9 cellular contexts compared by ENCODE assay signal in the genomic region with DNA sequence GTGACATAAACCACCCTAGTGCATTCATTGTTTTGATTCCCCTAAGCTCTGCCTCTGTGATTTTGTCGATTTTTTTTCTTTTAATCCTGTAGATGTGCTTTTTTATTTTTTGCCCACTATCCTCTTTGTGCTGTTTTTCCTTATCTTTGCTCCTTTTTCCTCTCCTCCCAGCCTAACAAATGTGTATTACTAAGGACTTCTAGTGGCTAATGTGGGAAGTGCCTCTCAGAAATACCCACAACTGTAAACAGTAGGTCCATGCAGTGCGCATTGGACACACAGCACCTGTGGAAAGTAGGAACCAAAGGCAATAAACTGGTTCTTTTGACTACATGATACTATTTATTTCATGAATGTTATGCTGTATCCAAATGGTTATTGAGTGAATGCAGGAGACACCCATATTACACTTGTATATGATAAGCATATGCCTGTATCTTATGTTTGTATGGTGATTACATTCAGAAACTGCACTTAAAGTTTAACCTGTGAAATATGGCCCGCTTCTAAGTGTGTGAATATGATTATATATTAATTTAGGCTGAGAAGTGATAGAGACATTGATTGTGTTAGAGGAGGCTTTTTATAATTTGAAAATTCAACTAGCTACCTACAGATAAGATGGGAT.
DNase-seq lines count a peak whose midpoint lies in the region; ATAC-seq, FAIRE-seq and TF ChIP-seq lines count a peak whose summit lies in the region.
"Had no signal": no experiment of that assay in that cellular context is flagged by ENCODE, and none has a peak within 500 bp of the region (broad histone marks: within the 10 kb centered on the region; RNA-seq: fewer than 3 reads in every experiment).

No MANE protein-coding gene starts in this region.

- CTCF ChIA-PET in HepG2 (lab: Yijun Ruan, JAX; ENCODE audit: low intra/inter-chr PET ratio, low total read pairs): no interaction called here

- peak; percentile 39 for DNase-seq in NCI-H82 (lab: John Stamatoyannopoulos, UW)
- DNase-seq in NCI-H82 treated with DMSO at 0.1 percent for 48 hours (lab: John Stamatoyannopoulos, UW; ENCODE audit: unreplicated experiment): no peak
- peak; percentile 37 for DNase-seq in NCI-H2029 treated with DMSO at 0.1 percent for 48 hours (lab: John Stamatoyannopoulos, UW)
- DNase-seq in cardiac fibroblast (ENCODE audit: low read depth in 2 of 2): peak; percentile 69
- DNase-seq in HepG2 (ENCODE audit: low spot score): peak; percentile 16
- DNase-seq in stimulated activated naive CD4-positive, alpha-beta T cell treated with Interleukin-2 at 50 U/mL for 16 hours (lab: John Stamatoyannopoulos, UW): no peak
- DNase-seq in activated T-cell treated with anti-CD3 and anti-CD28 coated beads for 4 hours: no peak

- FAIRE-seq in HepG2 (lab: Jason Lieb, UNC): peak; percentile 28
- FAIRE-seq: G401.6 had no signal

- no peak overlapping the region for H3K4me3 ChIP-seq in cardiac fibroblast (replicated peaks in 1 of 2; ENCODE audit: low read depth in 2 of 2, low read length in 2 of 2)
- no peak overlapping the region for H3K4me3 ChIP-seq in HepG2 (replicated peaks in 1 of 3; ENCODE audit: insufficient read depth in 1 of 3, low read depth in 2 of 3, low read length in 3 of 3)

- POLR2A ChIA-PET in HepG2 (lab: Yijun Ruan, JAX): no interaction called here

- ATAC-seq in HepG2 (peak; percentile 91), GM21723 (IDR thresholded peaks at IDR 0.05; ENCODE audit: unreplicated experiment) (no peak)

- in situ Hi-C loops in HepG2 (cut with HindIII; ENCODE audit: extremely low pct_ligation_motif_present, low pct_unique_long_range_greater_than_20kb): loop anchor here (25.0 kb wide), 1 partner anchor 420 kb away; the partner anchor contains the start of gene DAZL

- TF ChIP-seq RAD21 in HepG2 (CRISPR knock-in tag; IDR thresholded peaks at IDR 0.05): no peak

- TF ChIP-seq POLR2A in HepG2 (IDR thresholded peaks at IDR 0.05; ENCODE audit: insufficient read depth in 1 of 2, low read depth in 2 of 2, low read length in 2 of 2): no peak

- H4K20me1 ChIP-seq in HepG2 (ENCODE audit: insufficient read depth, low read length): no peaks in the 10 kb centered on the region

- intact Hi-C loops in HepG2 (cut with micrococcal nuclease; ENCODE audit: unreplicated experiment): loop anchor here (1.0 to 5.0 kb wide), 2 partner anchors 200 to 431 kb away; no protein-coding TSS in a partner anchor

- no peaks in the 10 kb centered on the region for H3K79me2 ChIP-seq in HepG2 (ENCODE audit: insufficient read depth, low read length)

- H3K4me2 ChIP-seq in HepG2 (ENCODE audit: low read depth, low read length): no peak overlapping the region

- BruUV-seq in HepG2 (replicated peaks; lab: Mats Ljungman, UMichigan): no TSS peak

- no peaks in the 10 kb centered on the region for H3K9me3 ChIP-seq in HepG2 (ENCODE audit: low read length)

- TF ChIP-seq EP300 in HepG2 (IDR thresholded peaks at IDR 0.05; ENCODE audit: low read depth in 2 of 2, low read length in 2 of 2) (no peak), HepG2 (CRISPR knock-in tag; IDR thresholded peaks at IDR 0.05; ENCODE audit: borderline replicate concordance) (no peak)

- H3K27me3 ChIP-seq in HepG2 (ENCODE audit: control insufficient read depth in 1 of 2, insufficient read depth in 2 of 2, low read length in 2 of 2): peaks cover 1 to 3% of the 10 kb centered on the region in 2 experiments; a peak in 2 of 5 replicates

- H3K9ac ChIP-seq in HepG2 (ENCODE audit: insufficient read depth, low read depth, low read length): no peak overlapping the region

- TF ChIP-seq CTCF in cardiac fibroblast (IDR thresholded peaks at IDR 0.05; ENCODE audit: low read depth, low read length): peak; percentile 78
- TF ChIP-seq CTCF in HepG2 (CRISPR knock-in tag; IDR thresholded peaks at IDR 0.05): peak; percentile 49

- no peak overlapping the region for H2AFZ ChIP-seq in HepG2 (ENCODE audit: low read length)

- H3K4me1 ChIP-seq in HepG2 (ENCODE audit: insufficient read depth, low read length): no peaks in the 10 kb centered on the region

- no peak overlapping the region for H3K27ac ChIP-seq in HepG2 (ENCODE audit: extremely low read length, insufficient read depth, low read length)

- 8% methylated on average over 3 of the region's 3 CpGs for WGBS in HepG2 (ENCODE audit: low lambda C conversion rate)

- no peaks in the 10 kb centered on the region for H3K36me3 ChIP-seq in HepG2 (replicated peaks in 1 of 2; ENCODE audit: control insufficient read depth in 1 of 2, insufficient read depth in 2 of 2, low read length in 2 of 2)

TF ChIP-seq in HepG2, 621 proteins besides CTCF, POLR2A, EP300 and RAD21:
- TF ChIP-seq ZNF570 (CRISPR knock-in tag; IDR thresholded peaks at IDR 0.05; ENCODE audit: borderline replicate concordance) (no peak), HNRNPUL1 (IDR thresholded peaks at IDR 0.05; ENCODE audit: low read depth, low read length) (no peak), STAG1 (CRISPR knock-in tag; IDR thresholded peaks at IDR 0.05) (peak; percentile 64), SMC3 (IDR thresholded peaks at IDR 0.05; ENCODE audit: low read length) (peak; percentile 18; the same call in 1 of the 2 replicates), TAF1 (CRISPR knock-in tag; IDR thresholded peaks at IDR 0.05) (no peak), CBX1 (IDR thresholded peaks at IDR 0.05; ENCODE audit: low read depth) (no peak), ZKSCAN8 (CRISPR knock-in tag; IDR thresholded peaks at IDR 0.05; ENCODE audit: borderline replicate concordance) (peak; percentile 91), GABPB1 (CRISPR knock-in tag; IDR thresholded peaks at IDR 0.05) (no peak)

Comparison
In these comparisons a context has a peak if more than half of its experiments do, and no peak if none do; other contexts are left out.
1. DNase-seq: peak in NCI-H82 (single experiment), NCI-H2029 treated with DMSO at 0.1 percent for 48 hours (single experiment), cardiac fibroblast (2 of 2) and HepG2 (single experiment); none in NCI-H82 treated with DMSO at 0.1 percent for 48 hours (single experiment), stimulated activated naive CD4-positive, alpha-beta T cell treated with Interleukin-2 at 50 U/mL for 16 hours (single experiment) and activated T-cell treated with anti-CD3 and anti-CD28 coated beads for 4 hours (single experiment).